20 cellular contexts compared by ENCODE assay signal in the genomic region with DNA sequence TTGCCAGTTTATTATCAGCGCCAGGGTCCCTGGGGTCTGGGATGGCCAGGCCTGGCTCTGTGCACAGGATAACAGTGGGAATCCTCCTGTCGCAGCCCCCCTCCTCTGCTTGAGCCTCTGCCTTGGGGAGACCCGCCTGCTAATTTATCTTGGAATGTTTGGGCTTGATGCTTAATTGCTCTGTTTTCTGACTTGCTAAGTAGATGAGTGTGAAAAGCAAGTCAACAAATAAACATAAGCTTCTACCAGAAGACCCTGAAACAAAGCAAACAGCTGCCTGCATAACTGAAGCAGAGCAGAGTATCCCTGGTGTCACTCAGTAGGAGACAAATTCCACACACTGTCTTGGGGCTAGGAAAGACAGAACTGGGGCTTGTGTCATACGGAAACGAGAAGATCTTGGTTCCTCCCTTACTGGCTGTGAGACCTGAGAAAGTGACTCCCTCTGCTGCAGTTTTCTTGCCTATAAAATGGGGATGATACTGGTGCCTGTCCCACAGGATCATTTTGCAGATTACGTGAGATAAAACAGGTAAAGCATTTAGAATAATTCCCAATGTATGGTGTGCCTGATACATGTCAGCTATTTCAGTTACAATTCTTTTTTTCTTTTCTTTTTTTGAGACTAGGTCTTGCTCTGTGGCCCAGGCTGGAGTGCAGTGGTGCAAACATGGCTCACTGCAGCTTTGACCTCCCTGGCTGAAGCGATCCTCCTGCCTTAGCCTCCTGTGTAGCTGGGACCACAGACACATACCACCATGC. TPM values are rescaled to one million over a fixed set of nuclear protein-coding genes. Genes with fewer than 3 reads are reported as not detected.
"Had no signal": no experiment of that assay in that cellular context is flagged by ENCODE, and none has a peak within 500 bp of the region (broad histone marks: within the 10 kb centered on the region; RNA-seq: fewer than 3 reads in every experiment).

No MANE protein-coding gene starts in this region.

- H3K36me3 ChIP-seq: gastrocnemius medialis, heart right ventricle, pancreas, thyroid gland had no signal

- DNase-seq: activated CD4-positive, alpha-beta T cell treated with anti-CD3 and anti-CD28 coated beads, Interleukin-2, amount 50 U/mL, for 4 hours; activated CD4-positive, CD25-positive, alpha-beta regulatory T cell treated with anti-CD3 and anti-CD28 coated beads, Interleukin-2, amount 50 U/mL, for 72 hours; activated naive CD4-positive, alpha-beta T cell treated with Interleukin-2 at 50 U/mL for 16 hours; activated T-cell treated with anti-CD3 and anti-CD28 coated beads for 4 hours; aorta; cerebellar nuclear complex; effector memory CD8-positive, alpha-beta T cell; gastrocnemius medialis; heart right ventricle; immature natural killer cell; nephron progenitor cell; pancreas; stimulated activated CD4-positive, alpha-beta T cell treated with anti-CD3 and anti-CD28 coated beads, Interleukin-12 subunit alpha, Interleukin-12 subunit beta, amount 100 ng/mL, for 4 hours; stimulated activated CD4-positive, alpha-beta T cell treated with anti-CD3 and anti-CD28 coated beads, Interleukin-2, amount 100 ng/mL, for 24 hours; T-helper 1 cell; T1000; thyroid gland had no signal

- H3K4me3 ChIP-seq: gastrocnemius medialis, heart right ventricle, pancreas, thyroid gland had no signal

- H3K36me3 Mint-ChIP-seq: immature natural killer cell; stimulated activated memory B cell treated with anti-CD40 and anti-IgM and Interleukin-4, amounts not matched to agents 10 μg/mL and 1 μg/mL and 100 μg/mL, for 72 hours had no signal

- H3K27ac ChIP-seq: epithelial cell of prostate, gastrocnemius medialis, heart right ventricle, pancreas, thyroid gland had no signal

- H3K4me1 Mint-ChIP-seq: immature natural killer cell; stimulated activated memory B cell treated with anti-CD40 and anti-IgM and Interleukin-4, amounts not matched to agents 10 μg/mL and 1 μg/mL and 100 μg/mL, for 72 hours had no signal

- H3K9me3 ChIP-seq: gastrocnemius medialis, heart right ventricle, pancreas, thyroid gland had no signal

- H3K4me3 Mint-ChIP-seq: dendritic cell treated with granulocyte-macrophage colony-stimulating factor and Interleukin-4, amounts not matched to agents 40 ng/mL and 50 ng/mL, for 4 days; effector memory CD8-positive, alpha-beta T cell; immature natural killer cell; nephron progenitor cell; stimulated activated memory B cell treated with anti-CD40 and anti-IgM and Interleukin-4, amounts not matched to agents 10 μg/mL and 1 μg/mL and 100 μg/mL, for 72 hours had no signal

- H3K4me1 ChIP-seq: pancreas had no signal

- H3K9me3 Mint-ChIP-seq: dendritic cell treated with granulocyte-macrophage colony-stimulating factor and Interleukin-4, amounts not matched to agents 40 ng/mL and 50 ng/mL, for 4 days; effector memory CD8-positive, alpha-beta T cell; immature natural killer cell; nephron progenitor cell had no signal

- H3K27ac Mint-ChIP-seq: dendritic cell treated with granulocyte-macrophage colony-stimulating factor and Interleukin-4, amounts not matched to agents 40 ng/mL and 50 ng/mL, for 4 days; effector memory CD8-positive, alpha-beta T cell; immature natural killer cell; nephron progenitor cell; stimulated activated memory B cell treated with anti-CD40 and anti-IgM and Interleukin-4, amounts not matched to agents 10 μg/mL and 1 μg/mL and 100 μg/mL, for 72 hours had no signal

- H3K27me3 ChIP-seq: gastrocnemius medialis, pancreas, thyroid gland had no signal

- ATAC-seq: effector memory CD8-positive, alpha-beta T cell; gastrocnemius medialis; pancreas; stimulated activated memory B cell treated with anti-CD40 and anti-IgM and Interleukin-4, amounts not matched to agents 10 μg/mL and 1 μg/mL and 100 μg/mL, for 72 hours had no signal

RNA-seq across cellular contexts. Expression of a gene that starts 44.8 kb away (rescaled TPM):
- polyA plus RNA-seq: immature natural killer cell had no signal
